In the genomic region with DNA sequence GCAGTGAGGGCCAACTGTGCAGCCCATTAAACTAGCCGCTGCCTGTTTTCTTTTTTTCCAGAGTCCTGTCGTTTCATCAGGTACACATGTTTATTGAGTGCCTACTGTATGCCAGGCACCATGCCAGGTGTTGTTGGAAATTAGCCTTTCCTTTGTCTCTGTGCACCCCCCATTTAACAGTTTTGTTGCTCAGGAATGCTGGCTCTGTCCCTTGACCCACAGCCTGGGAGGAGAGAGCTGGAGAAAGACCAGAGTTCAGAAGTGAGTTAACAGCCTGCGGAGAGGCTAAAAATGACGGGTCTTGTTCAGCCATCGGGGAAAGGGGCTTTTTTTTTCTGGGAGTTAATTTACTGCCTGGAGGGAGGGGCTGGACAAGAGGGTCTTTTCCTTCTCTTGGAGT, we compare ENCODE assay signal across 1 cellular context.
TF ChIP-seq lines count a peak whose summit lies in the region.

No MANE protein-coding gene starts in this region.

TF ChIP-seq in HCT116, 20 proteins besides CTCF, POLR2A, EP300 and RAD21 (continued from another document):
- TF ChIP-seq, protein P1, sequence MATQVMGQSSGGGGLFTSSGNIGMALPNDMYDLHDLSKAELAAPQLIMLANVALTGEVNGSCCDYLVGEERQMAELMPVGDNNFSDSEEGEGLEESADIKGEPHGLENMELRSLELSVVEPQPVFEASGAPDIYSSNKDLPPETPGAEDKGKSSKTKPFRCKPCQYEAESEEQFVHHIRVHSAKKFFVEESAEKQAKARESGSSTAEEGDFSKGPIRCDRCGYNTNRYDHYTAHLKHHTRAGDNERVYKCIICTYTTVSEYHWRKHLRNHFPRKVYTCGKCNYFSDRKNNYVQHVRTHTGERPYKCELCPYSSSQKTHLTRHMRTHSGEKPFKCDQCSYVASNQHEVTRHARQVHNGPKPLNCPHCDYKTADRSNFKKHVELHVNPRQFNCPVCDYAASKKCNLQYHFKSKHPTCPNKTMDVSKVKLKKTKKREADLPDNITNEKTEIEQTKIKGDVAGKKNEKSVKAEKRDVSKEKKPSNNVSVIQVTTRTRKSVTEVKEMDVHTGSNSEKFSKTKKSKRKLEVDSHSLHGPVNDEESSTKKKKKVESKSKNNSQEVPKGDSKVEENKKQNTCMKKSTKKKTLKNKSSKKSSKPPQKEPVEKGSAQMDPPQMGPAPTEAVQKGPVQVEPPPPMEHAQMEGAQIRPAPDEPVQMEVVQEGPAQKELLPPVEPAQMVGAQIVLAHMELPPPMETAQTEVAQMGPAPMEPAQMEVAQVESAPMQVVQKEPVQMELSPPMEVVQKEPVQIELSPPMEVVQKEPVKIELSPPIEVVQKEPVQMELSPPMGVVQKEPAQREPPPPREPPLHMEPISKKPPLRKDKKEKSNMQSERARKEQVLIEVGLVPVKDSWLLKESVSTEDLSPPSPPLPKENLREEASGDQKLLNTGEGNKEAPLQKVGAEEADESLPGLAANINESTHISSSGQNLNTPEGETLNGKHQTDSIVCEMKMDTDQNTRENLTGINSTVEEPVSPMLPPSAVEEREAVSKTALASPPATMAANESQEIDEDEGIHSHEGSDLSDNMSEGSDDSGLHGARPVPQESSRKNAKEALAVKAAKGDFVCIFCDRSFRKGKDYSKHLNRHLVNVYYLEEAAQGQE (IDR thresholded peaks at IDR 0.05; ENCODE audit: low read depth): no peak
- TF ChIP-seq EZH2phosphoT487 (IDR thresholded peaks at IDR 0.05; ENCODE audit: borderline replicate concordance) (no peak), CEBPB (IDR thresholded peaks at IDR 0.05; ENCODE audit: low read depth) (no peak), EZH2 (IDR thresholded peaks at IDR 0.05) (no peak), SP1 (IDR thresholded peaks at IDR 0.05; ENCODE audit: low read depth) (no peak), POLR2AphosphoS5 (IDR thresholded peaks at IDR 0.05; ENCODE audit: low read depth, low read length) (no peak)
- TF ChIP-seq, protein P2, sequence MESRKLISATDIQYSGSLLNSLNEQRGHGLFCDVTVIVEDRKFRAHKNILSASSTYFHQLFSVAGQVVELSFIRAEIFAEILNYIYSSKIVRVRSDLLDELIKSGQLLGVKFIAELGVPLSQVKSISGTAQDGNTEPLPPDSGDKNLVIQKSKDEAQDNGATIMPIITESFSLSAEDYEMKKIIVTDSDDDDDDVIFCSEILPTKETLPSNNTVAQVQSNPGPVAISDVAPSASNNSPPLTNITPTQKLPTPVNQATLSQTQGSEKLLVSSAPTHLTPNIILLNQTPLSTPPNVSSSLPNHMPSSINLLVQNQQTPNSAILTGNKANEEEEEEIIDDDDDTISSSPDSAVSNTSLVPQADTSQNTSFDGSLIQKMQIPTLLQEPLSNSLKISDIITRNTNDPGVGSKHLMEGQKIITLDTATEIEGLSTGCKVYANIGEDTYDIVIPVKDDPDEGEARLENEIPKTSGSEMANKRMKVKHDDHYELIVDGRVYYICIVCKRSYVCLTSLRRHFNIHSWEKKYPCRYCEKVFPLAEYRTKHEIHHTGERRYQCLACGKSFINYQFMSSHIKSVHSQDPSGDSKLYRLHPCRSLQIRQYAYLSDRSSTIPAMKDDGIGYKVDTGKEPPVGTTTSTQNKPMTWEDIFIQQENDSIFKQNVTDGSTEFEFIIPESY (IDR thresholded peaks at IDR 0.05; ENCODE audit: extremely low read depth, insufficient replicate concordance, low read length): no peak
